Comparison of ENCODE assay signal across 25 cellular contexts in genomic region chr12:25827141-25827540, GRCh38.
"Had no signal": no experiment of that assay in that cellular context is flagged by ENCODE, and none has a peak within 500 bp of the region (broad histone marks: within the 10 kb centered on the region; RNA-seq: fewer than 3 reads in every experiment).

No MANE protein-coding gene starts in this region.

- H3K9me3 ChIP-seq: stomach, suprapubic skin, testis, thoracic aorta, thyroid gland, tibial nerve, transverse colon, upper lobe of left lung, upper lobe of right lung, uterus, vagina had no signal

- H3K27me3 ChIP-seq: suprapubic skin, testis, thyroid gland, tibial nerve, transverse colon, upper lobe of left lung, upper lobe of right lung, uterus, vagina had no signal

- H3K36me3 ChIP-seq: stomach, suprapubic skin, thoracic aorta, thyroid gland, tibial nerve, transverse colon, upper lobe of left lung, upper lobe of right lung, uterus, vagina had no signal

- ATAC-seq: stimulated activated effector memory CD8-positive, alpha-beta T cell treated with anti-CD3 and anti-CD28 coated beads, Interleukin-12 subunit alpha, Interleukin-12 subunit beta, amount 100 ng/mL, for 72 hours; stimulated activated memory B cell treated with anti-CD40 and anti-IgM and Interleukin-4, amounts not matched to agents 10 μg/mL and 1 μg/mL and 100 μg/mL, for 72 hours; stimulated activated naive B cell treated with anti-CD40 and anti-IgM and Interleukin-4, amounts not matched to agents 10 μg/mL and 1 μg/mL and 100 μg/mL, for 72 hours; stimulated activated naive CD8-positive, alpha-beta T cell treated with anti-CD3 and anti-CD28 coated beads, Interleukin-15, amount 100 ng/mL, for 72 hours; stimulated activated naive CD8-positive, alpha-beta T cell treated with anti-CD3 and anti-CD28 coated beads, Interleukin-15, Interleukin-2, amounts not matched to agents 100 U/mL and 50 U/mL, for 24 hours; upper lobe of right lung had no signal

- H3K27ac ChIP-seq: suprapubic skin, testis, thoracic aorta, thyroid gland, tibial nerve, transverse colon, upper lobe of left lung, upper lobe of right lung, uterus, vagina had no signal

- H3K4me3 ChIP-seq: stomach, suprapubic skin, testis, thoracic aorta, thyroid gland, tibial nerve, transverse colon, upper lobe of left lung, upper lobe of right lung, uterus, vagina had no signal

- DNase-seq: stimulated activated CD4-positive, alpha-beta T cell treated with anti-CD3 and anti-CD28 coated beads, Interleukin-2, amount 100 ng/mL, for 24 hours; stimulated activated CD4-positive, alpha-beta T cell treated with anti-CD3 and anti-CD28 coated beads, Interleukin-2, amount 100 ng/mL, for 48 hours; stimulated activated CD4-positive, alpha-beta T cell treated with anti-CD3 and anti-CD28 coated beads, Interleukin-4, amount 100 ng/mL, for 1 hour; stimulated activated CD4-positive, alpha-beta T cell treated with anti-CD3 and anti-CD28 coated beads, Interleukin-4, amount 100 ng/mL, for 24 hours; stimulated activated CD4-positive, alpha-beta T cell treated with anti-CD3 and anti-CD28 coated beads, Interleukin-4, amount 100 ng/mL, for 4 hours; stimulated activated CD8-positive, alpha-beta memory T cell treated with anti-CD3 and anti-CD28 coated beads, Interleukin-4, amount 100 ng/mL, for 48 hours; stimulated activated naive B cell treated with anti-CD40 and anti-IgM and Interleukin-4, amounts not matched to agents 10 μg/mL and 1 μg/mL and 100 μg/mL, for 72 hours; stimulated activated naive CD4-positive, alpha-beta T cell; stimulated activated naive CD4-positive, alpha-beta T cell treated with Interleukin-2 at 50 U/mL for 16 hours; stimulated activated naive CD8-positive, alpha-beta T cell treated with anti-CD3 and anti-CD28 coated beads, Interleukin-15, amount 100 ng/mL, for 72 hours; stimulated activated naive CD8-positive, alpha-beta T cell treated with anti-CD3 and anti-CD28 coated beads, Interleukin-15, Interleukin-2, amounts not matched to agents 100 U/mL and 50 U/mL, for 24 hours; stomach; substantia nigra; testis; thyroid gland; transverse colon; upper lobe of left lung; upper lobe of right lung; uterus had no signal

- H3K4me1 ChIP-seq: upper lobe of right lung, uterus had no signal
